ENCODE assay signal across 8 cellular contexts in the genomic region with DNA sequence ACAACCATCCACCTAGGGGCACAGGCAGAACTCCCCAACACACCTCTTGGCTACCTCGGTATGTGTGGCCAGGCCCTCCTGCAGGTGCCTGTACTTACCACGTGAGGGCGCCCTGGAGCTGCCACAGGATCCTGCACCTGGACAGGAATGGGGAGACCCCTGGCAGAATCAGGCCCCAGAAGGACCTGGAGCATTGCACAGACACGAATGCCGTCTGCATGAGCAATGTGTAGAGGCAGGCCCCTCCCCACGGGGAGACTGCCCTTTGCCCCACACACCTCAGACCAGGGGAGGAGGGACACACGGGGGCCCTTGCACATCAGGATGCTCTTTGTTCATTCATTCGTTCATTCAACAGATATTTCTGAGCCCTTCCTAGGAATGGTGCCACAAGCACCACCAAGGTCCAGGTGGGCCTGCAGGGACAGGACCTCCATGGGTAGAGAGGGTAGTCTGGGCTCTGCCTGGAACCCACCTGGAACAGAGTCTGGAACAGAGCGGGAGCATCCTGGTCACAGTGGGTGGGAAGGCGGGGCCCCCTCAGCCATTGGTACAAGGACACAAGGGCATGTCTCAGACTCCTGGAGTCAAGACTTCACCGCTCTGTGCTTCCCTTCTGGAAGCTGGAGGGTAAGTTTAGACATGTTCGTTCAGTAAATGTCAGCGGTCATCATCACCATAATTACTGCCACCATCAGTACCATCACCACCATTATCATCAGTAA. TPM values are rescaled to one million over a fixed set of nuclear protein-coding genes. Genes with fewer than 3 reads are reported as not detected.
DNase-seq lines count a peak whose midpoint lies in the region; ATAC-seq and TF ChIP-seq lines count a peak whose summit lies in the region.

No MANE protein-coding gene starts in this region.

- H3K36me3 ChIP-seq in OCI-LY7 (ENCODE audit: insufficient read depth, low read length) (no peaks in the 10 kb centered on the region), heart right ventricle (no peaks in the 10 kb centered on the region)

- H3K4me2 ChIP-seq in OCI-LY7 (ENCODE audit: low read length): no peak overlapping the region

- no peaks in the 10 kb centered on the region for H3K9me2 ChIP-seq in OCI-LY7 (ENCODE audit: insufficient read depth, low read length)

- peak; percentile 31 for DNase-seq in A172 (ENCODE audit: low spot score)
- DNase-seq in GM10266 (ENCODE audit: extremely low spot score): peak; percentile 83
- peak; percentile 57 for DNase-seq in OCI-LY7 (ENCODE audit: low spot score)
- DNase-seq in activated effector memory CD4-positive, alpha-beta T cell treated with Interleukin-2 at 50 U/mL for 16 hours: peak; percentile 20
- DNase-seq in heart right ventricle: peak in 1 of 2 donors; percentile 22
- peak; percentile 48 for DNase-seq in stimulated activated CD4-positive, alpha-beta T cell treated with anti-CD3 and anti-CD28 coated beads, Interleukin-12 subunit alpha, Interleukin-12 subunit beta, amount 100 ng/mL, for 4 hours
- no peak for DNase-seq in NCI-H446 treated with DMSO at 0.1 percent for 48 hours (lab: John Stamatoyannopoulos, UW)

- POLR2A ChIA-PET in OCI-LY7 (lab: Charles Lee): interaction anchor here (1.0 kb wide), 1 partner anchor 22 kb away, joined by 3 read pairs; no protein-coding TSS in a partner anchor

- no TSS peak for BruUV-seq in OCI-LY7 (replicated peaks; lab: Mats Ljungman, UMichigan)

- H3K9me3 ChIP-seq in OCI-LY7 (ENCODE audit: low read length) (no peaks in the 10 kb centered on the region), heart right ventricle (peaks cover 0 to 6% (median 0%) of the 10 kb centered on the region in 11 donors)

- no peak overlapping the region for H3K27ac ChIP-seq in OCI-LY7 (ENCODE audit: low read depth, low read length, poor library complexity, severe bottlenecking)
- H3K27ac ChIP-seq in heart right ventricle: no peak overlapping the region

- CTCF ChIA-PET in OCI-LY7 (lab: Charles Lee; ENCODE audit: unreplicated experiment): interaction anchor here (0.6 kb wide), 1 partner anchor 934 kb away, joined by 4 read pairs; no protein-coding TSS in a partner anchor

- H3K4me1 ChIP-seq in OCI-LY7 (ENCODE audit: insufficient read depth, low read length, poor library complexity, severe bottlenecking) (no peaks in the 10 kb centered on the region), heart right ventricle (peaks cover 6 to 9% (median 7%) of the 10 kb centered on the region in 9 donors)

- H4K20me1 ChIP-seq in OCI-LY7 (ENCODE audit: insufficient read depth, low read length): no peaks in the 10 kb centered on the region

- ATAC-seq in heart right ventricle (peak in 4 of 8 donors; percentile 17 to 43 (median 35)), HG02970 (IDR thresholded peaks at IDR 0.05; ENCODE audit: low FRiP score, unreplicated experiment) (no peak)

- peak; percentile 90 for TF ChIP-seq CTCF in GM10266 (IDR thresholded peaks at IDR 0.05; ENCODE audit: control insufficient read depth, insufficient read depth, low read depth, missing control alignments)
- TF ChIP-seq CTCF in OCI-LY7 (conservative IDR thresholded peaks at IDR 0.05; ENCODE audit: low read length): peak; percentile 87
- TF ChIP-seq CTCF in heart right ventricle (IDR thresholded peaks at IDR 0.05): peak; percentile 21 to 89 (median 67)

- no peak overlapping the region for H2AFZ ChIP-seq in OCI-LY7 (ENCODE audit: low read length)

- H3K4me3 ChIP-seq in OCI-LY7 (ENCODE audit: low read depth, low read length, poor library complexity, severe bottlenecking) (no peak overlapping the region), heart right ventricle (no peak overlapping the region)

- no peaks in the 10 kb centered on the region for H3K79me2 ChIP-seq in OCI-LY7 (ENCODE audit: insufficient read depth, low read depth, low read length)

- intact Hi-C loops in OCI-LY7 (cut with micrococcal nuclease; ENCODE audit: unreplicated experiment): no loop called here
- intact Hi-C loops in heart right ventricle (cut with DNase I): loop anchor here in 1 of 10 donors (5.0 kb wide), 1 partner anchor 126 kb away; no protein-coding TSS in a partner anchor

- peaks cover 19 to 61% (median 46%) of the 10 kb centered on the region in 7 donors for H3K27me3 ChIP-seq in heart right ventricle

- 50 to 52% methylated on average over 13 of the region's 13 CpGs for WGBS in heart right ventricle, 2 donors

RNA-seq across cellular contexts. Expression of gene YTHDF1, which starts 32.3 kb away (rescaled TPM):
- total RNA-seq in A172 (2014; rRNA removed; shearing (Covaris generic)): 21.7 and 27.0 TPM in 2 replicates
- total RNA-seq in OCI-LY7 (2014; rRNA removed; shearing (Covaris generic)): 26.7 and 31.3 TPM in 2 replicates
- total RNA-seq in OCI-LY7 (2022) (42.3 and 42.7 TPM in 2 replicates), heart right ventricle (10 to 100 TPM; 18.3 to 31.6 (median 21.7) TPM)
- polyA plus RNA-seq in heart right ventricle: 10 to 100 TPM; 15.3 to 19.8 TPM

RNA-seq across cellular contexts. Expression of gene BIRC7, which starts 52.1 kb away (rescaled TPM):
- total RNA-seq in A172 (2014; rRNA removed; shearing (Covaris generic)): 0.19 TPM in 1 of 2 replicates, not detected in the other
- not detected in 2 replicates for total RNA-seq in OCI-LY7 (2014; rRNA removed; shearing (Covaris generic))
- total RNA-seq in OCI-LY7 (2022) (0.39 and 0.42 TPM in 2 replicates), heart right ventricle (1 to 10 TPM in 1 of 10 donors, under 1 TPM in 4, not detected in 5; 0.21 to 2.1 (median 0.37) TPM)
- not detected for polyA plus RNA-seq in heart right ventricle
